15 cellular contexts compared by ENCODE assay signal in the genomic region with DNA sequence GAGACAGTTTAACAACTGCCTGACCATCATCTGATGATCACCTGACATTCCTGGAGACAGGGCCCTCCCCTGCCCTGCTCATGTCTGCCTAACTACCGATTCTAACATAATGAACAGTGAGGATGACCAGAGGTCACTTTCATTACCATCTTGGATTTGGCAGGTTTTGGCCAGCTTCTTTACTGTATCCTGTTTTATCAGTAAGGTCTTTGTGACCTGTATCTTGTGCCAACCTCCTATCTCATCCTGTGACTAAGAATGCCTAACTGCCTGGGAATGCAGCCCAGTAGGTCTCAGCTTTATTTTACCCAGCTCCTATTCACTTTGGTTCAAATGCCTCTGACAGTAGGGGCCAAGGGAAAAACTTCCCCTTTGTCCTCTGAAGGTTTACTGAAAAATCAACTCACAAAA. TPM values are rescaled to one million over a fixed set of nuclear protein-coding genes. Genes with fewer than 3 reads are reported as not detected.
DNase-seq lines count a peak whose midpoint lies in the region; ATAC-seq and FAIRE-seq lines count a peak whose summit lies in the region.
"Had no signal": no experiment of that assay in that cellular context is flagged by ENCODE, and none has a peak within 500 bp of the region (broad histone marks: within the 10 kb centered on the region; RNA-seq: fewer than 3 reads in every experiment).

No MANE protein-coding gene starts in this region.

- DNase-seq in ELR (ENCODE audit: low read depth) (peak; percentile 24), RCC 7860 (ENCODE audit: low spot score) (peak; percentile 66), epithelial cell of prostate (ENCODE audit: low read depth, low spot score) (no peak), renal cortical epithelial cell (ENCODE audit: low read depth) (peak; percentile 19), glomerular visceral epithelial cell (ENCODE audit: extremely low spot score) (no peak), MV-4-11 (lab: John Stamatoyannopoulos, UW) (no peak)
- DNase-seq: aorta, NCI-H1417 treated with DMSO at 0.1 percent for 48 hours, NCI-H446 treated with DMSO at 0.1 percent for 48 hours had no signal

- peak overlapping the region; percentile 36 for H3K27ac ChIP-seq in epithelial cell of prostate
- H3K27ac ChIP-seq: prostate gland, tibial nerve had no signal

- FAIRE-seq in RCC 7860 (lab: Jason Lieb, UNC): peak; percentile 72
- FAIRE-seq: frontal cortex, GM12878 had no signal

- ATAC-seq in GM19035 (IDR thresholded peaks at IDR 0.05; ENCODE audit: unreplicated experiment): no peak
- no peak for ATAC-seq in HG02884 (IDR thresholded peaks at IDR 0.05; ENCODE audit: unreplicated experiment)

RNA-seq across cellular contexts. Expression of a gene that starts 40.2 kb away (rescaled TPM):
- total RNA-seq in renal cortical epithelial cell: 22.4 and 30.4 TPM in 2 replicates

RNA-seq across cellular contexts. Expression of a gene that starts 40.2 kb away (rescaled TPM):
- 22.8 and 45.3 TPM in 2 replicates for total RNA-seq in renal cortical epithelial cell

RNA-seq across cellular contexts. Expression of a gene that starts 54.8 kb away (rescaled TPM):
- total RNA-seq in renal cortical epithelial cell: 7.7 and 12.9 TPM in 2 replicates

Comparison
In these comparisons a context has a peak if more than half of its experiments do, and no peak if none do; other contexts are left out.
1. DNase-seq: peak in ELR (single experiment), RCC 7860 (single experiment) and renal cortical epithelial cell (single experiment); none in epithelial cell of prostate (single experiment), glomerular visceral epithelial cell (single experiment) and MV-4-11 (single experiment).